ENCODE assay signal across 37 cellular contexts in genomic region chr2:240774856-240775255, GRCh38. TPM values are rescaled to one million over a fixed set of nuclear protein-coding genes. Genes with fewer than 3 reads are reported as not detected.
"Had no signal": no experiment of that assay in that cellular context is flagged by ENCODE, and none has a peak within 500 bp of the region (broad histone marks: within the 10 kb centered on the region; RNA-seq: fewer than 3 reads in every experiment).

No MANE protein-coding gene starts in this region.

- H3K36me3 ChIP-seq: MG63 had no signal

- H3K9me3 ChIP-seq: MG63 had no signal

- H3K27me3 ChIP-seq: MG63 had no signal

- DNase-seq: Karpas-422, Kasumi-1, KG1, MG63, MM.1S, MV-4-11, NCI-H1048, NCI-H1092, NCI-H1092 treated with DMSO at 0.1 percent for 48 hours, NCI-H1105, NCI-H1105 treated with DMSO at 0.1 percent for 48 hours, NCI-H1417, NCI-H1417 treated with DMSO at 0.1 percent for 48 hours, NCI-H1436, NCI-H146, NCI-H1694, NCI-H1694 treated with DMSO at 0.1 percent for 48 hours, NCI-H187, NCI-H187 treated with DMSO at 0.1 percent for 48 hours, NCI-H1930, NCI-H2029, NCI-H2029 treated with DMSO at 0.1 percent for 48 hours, NCI-H2081, NCI-H2081 treated with DMSO at 0.1 percent for 48 hours, NCI-H2107, NCI-H2171, NCI-H2171 treated with DMSO at 0.1 percent for 48 hours, NCI-H2227 treated with DMSO at 0.1 percent for 48 hours, NCI-H226, NCI-H345, NCI-H446, NCI-H510A, NCI-H510A treated with DMSO at 0.1 percent for 48 hours, NCI-H524 had no signal

- H3K27ac ChIP-seq: KMS-11 had no signal

- H3K4me2 ChIP-seq: KMS-11 had no signal

- H3K9ac ChIP-seq: KMS-11 had no signal

- H3K4me3 ChIP-seq: MG63 had no signal

RNA-seq across cellular contexts. Expression of gene KIF1A, which starts 45.2 kb away (rescaled TPM):
- total RNA-seq: M059J, MCF 10A had no signal
